ENCODE assay signal across 1 cellular context in the genomic region with DNA sequence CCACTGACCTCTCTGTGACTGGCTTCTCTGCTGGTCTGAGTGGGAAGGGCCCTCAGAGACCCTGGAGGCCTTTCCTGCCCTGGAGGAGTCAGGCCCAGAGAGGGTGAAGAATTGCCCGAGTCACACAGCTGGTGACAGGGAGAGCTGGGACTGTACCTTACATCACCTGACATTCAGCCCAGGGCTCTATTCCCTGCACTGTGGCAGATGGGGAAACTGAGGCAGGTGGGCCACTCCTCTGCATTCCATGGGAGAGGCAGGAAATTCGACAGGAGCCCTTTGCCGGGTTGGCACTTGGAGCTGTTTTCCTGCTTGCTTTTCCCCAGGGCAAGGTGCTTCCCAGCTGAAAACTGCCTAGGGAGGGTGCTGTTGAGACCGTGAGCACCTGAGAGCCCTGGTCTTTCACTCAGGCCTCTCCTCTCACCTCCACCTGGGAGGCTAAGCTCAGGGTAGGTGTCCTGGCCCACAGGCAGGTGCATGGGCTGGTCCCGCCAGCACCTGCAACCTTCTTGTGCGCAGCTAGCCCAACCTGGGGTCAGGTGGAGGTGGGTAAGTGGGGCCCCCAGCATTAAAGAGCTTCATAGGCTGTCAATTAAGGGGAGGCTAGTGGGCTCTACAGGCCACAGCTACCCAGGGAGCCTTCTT.
TF ChIP-seq lines count a peak whose summit lies in the region.

No MANE protein-coding gene starts in this region.

TF ChIP-seq in GM12878, 131 proteins besides CTCF, POLR2A, EP300 and RAD21 (continued from another document):
- TF ChIP-seq POLR2AphosphoS5 (IDR thresholded peaks at IDR 0.05; ENCODE audit: low read length), result 0 out of 2 replicates have a peak, but pooled peaks have one; percentile 17
- TF ChIP-seq, protein P1, sequence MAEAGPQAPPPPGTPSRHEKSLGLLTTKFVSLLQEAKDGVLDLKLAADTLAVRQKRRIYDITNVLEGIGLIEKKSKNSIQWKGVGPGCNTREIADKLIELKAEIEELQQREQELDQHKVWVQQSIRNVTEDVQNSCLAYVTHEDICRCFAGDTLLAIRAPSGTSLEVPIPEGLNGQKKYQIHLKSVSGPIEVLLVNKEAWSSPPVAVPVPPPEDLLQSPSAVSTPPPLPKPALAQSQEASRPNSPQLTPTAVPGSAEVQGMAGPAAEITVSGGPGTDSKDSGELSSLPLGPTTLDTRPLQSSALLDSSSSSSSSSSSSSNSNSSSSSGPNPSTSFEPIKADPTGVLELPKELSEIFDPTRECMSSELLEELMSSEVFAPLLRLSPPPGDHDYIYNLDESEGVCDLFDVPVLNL (IDR thresholded peaks at IDR 0.05; ENCODE audit: low read depth, low read length), result no peak; the same call in 1 of the 2 replicates
- TF ChIP-seq FOS (IDR thresholded peaks at IDR 0.05; ENCODE audit: borderline replicate concordance, extremely low read depth, insufficient read length), result no peak
- TF ChIP-seq PML (IDR thresholded peaks at IDR 0.05; ENCODE audit: low read length), result peak; percentile 13; the same call in 1 of the 2 replicates
- TF ChIP-seq DPF2 (IDR thresholded peaks at IDR 0.05), result no peak
- TF ChIP-seq IKZF1 (conservative IDR thresholded peaks at IDR 0.05), result peak; percentile 34; the same call in 1 of the 2 replicates
- no peak for TF ChIP-seq TARDBP (IDR thresholded peaks at IDR 0.05; ENCODE audit: borderline replicate concordance)
- TF ChIP-seq ZSCAN29 (IDR thresholded peaks at IDR 0.05), result no peak
- no peak for TF ChIP-seq BMI1 (IDR thresholded peaks at IDR 0.05; ENCODE audit: borderline replicate concordance)
